In the genomic region with DNA sequence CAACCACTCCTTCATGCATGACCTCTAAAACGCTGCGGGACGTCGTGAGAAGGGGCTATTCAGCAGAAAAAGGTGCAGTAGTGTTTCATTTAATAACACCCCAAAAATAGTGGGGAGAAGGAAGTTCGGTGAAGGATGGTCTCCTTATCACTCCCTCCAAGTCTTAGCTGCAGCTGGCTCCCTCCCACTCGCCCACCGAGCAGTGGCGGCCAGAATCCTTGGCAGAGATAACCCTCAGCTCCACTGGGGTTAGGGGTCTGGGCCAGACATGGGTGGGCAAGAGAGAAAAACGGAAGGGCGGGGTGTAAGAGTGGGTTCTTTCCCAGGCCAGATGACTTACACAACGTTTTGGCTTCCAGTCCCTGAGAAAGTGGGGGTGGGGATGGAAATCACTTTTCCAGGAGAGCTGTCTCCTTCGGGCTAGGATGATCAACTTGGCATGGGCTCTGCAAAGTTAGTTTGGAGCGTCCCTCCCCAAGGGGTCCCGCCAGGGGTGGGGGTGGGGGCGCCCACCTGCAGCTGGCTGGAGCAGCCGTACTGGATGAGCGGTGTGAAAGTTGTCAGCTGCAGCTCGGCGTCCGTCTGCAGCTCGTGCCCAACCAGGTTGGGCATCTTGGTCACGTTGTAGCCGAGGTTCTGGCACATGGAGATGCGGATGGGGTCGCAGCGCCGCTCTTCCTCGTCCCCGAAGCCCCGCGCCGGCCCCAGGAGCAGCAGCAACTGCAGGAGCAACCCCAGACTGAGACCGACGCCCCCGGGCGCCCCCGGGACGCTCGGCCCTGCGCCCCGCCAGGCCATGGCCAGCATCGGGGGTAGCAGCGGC, we compare ENCODE assay signal across 1 cellular context.
TF ChIP-seq lines count a peak whose summit lies in the region.

No MANE protein-coding gene starts in this region.

TF ChIP-seq in WTC11, 78 proteins besides CTCF, POLR2A, EP300 and RAD21 (continued from another document and continues in another):
- TF ChIP-seq, protein P1, sequence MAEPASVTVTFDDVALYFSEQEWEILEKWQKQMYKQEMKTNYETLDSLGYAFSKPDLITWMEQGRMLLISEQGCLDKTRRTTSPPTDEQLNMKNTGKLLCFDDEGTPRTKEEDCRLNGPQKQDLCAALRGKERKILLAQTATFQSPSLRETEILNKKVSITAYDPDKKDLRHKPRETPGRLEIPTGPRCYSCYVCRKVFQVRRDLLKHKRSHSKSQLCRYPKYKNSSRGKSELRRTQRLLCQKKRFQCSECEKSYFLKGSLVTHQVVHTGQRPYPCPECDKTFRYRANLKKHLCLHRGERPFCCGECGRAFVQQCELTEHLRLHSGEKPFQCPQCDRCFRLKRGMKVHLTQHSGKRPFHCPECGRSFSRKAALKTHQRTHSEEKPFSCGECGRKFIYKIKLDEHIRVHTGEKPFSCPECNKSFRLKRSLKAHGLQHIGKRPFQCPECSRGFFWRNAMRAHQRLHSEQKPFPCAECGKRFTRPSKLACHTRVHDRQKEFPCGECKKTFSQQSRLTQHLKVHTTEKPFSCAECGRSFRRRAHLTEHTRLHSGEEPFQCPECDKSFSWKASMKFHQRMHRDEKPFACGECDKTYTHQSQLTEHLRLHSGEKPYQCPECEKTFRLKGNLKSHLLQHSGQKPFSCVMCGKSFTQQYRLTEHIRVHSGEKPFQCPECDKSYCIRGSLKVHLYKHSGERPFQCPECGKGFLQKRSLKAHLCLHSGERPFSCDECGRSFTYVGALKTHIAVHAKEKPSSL (CRISPR knock-in tag; conservative IDR thresholded peaks at IDR 0.05): no peak
- TF ChIP-seq, protein P2, sequence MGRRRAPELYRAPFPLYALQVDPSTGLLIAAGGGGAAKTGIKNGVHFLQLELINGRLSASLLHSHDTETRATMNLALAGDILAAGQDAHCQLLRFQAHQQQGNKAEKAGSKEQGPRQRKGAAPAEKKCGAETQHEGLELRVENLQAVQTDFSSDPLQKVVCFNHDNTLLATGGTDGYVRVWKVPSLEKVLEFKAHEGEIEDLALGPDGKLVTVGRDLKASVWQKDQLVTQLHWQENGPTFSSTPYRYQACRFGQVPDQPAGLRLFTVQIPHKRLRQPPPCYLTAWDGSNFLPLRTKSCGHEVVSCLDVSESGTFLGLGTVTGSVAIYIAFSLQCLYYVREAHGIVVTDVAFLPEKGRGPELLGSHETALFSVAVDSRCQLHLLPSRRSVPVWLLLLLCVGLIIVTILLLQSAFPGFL (CRISPR knock-in tag; IDR thresholded peaks at IDR 0.05; ENCODE audit: borderline replicate concordance): peak; percentile 91; the same call in 1 of the 2 replicates
- TF ChIP-seq MYBL2 (CRISPR knock-in tag; IDR thresholded peaks at IDR 0.05): peak; percentile 98
- peak; percentile 97 for TF ChIP-seq RELA (CRISPR knock-in tag; IDR thresholded peaks at IDR 0.05; ENCODE audit: borderline replicate concordance)
- TF ChIP-seq ZNF671 (CRISPR knock-in tag; IDR thresholded peaks at IDR 0.05): no peak
- TF ChIP-seq, protein P3, sequence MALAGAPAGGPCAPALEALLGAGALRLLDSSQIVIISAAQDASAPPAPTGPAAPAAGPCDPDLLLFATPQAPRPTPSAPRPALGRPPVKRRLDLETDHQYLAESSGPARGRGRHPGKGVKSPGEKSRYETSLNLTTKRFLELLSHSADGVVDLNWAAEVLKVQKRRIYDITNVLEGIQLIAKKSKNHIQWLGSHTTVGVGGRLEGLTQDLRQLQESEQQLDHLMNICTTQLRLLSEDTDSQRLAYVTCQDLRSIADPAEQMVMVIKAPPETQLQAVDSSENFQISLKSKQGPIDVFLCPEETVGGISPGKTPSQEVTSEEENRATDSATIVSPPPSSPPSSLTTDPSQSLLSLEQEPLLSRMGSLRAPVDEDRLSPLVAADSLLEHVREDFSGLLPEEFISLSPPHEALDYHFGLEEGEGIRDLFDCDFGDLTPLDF (CRISPR knock-in tag; IDR thresholded peaks at IDR 0.05): peak; percentile 96
- peak; percentile 98 for TF ChIP-seq TEAD1 (CRISPR knock-in tag; IDR thresholded peaks at IDR 0.05)
- peak; percentile 81; the same call in 1 of the 2 replicates for TF ChIP-seq ZNF532 (CRISPR knock-in tag; IDR thresholded peaks at IDR 0.05; ENCODE audit: borderline replicate concordance)
- TF ChIP-seq ZNF232 (CRISPR knock-in tag; IDR thresholded peaks at IDR 0.05): peak; percentile 97
- TF ChIP-seq TP53 (CRISPR knock-in tag; IDR thresholded peaks at IDR 0.05): peak; percentile 98
- TF ChIP-seq NFYB (CRISPR knock-in tag; conservative IDR thresholded peaks at IDR 0.05; ENCODE audit: low read depth): 0 out of 2 replicates have a peak, but pooled peaks have one; percentile 43
- TF ChIP-seq FOXJ3 (CRISPR knock-in tag; IDR thresholded peaks at IDR 0.05; ENCODE audit: borderline replicate concordance): no peak
- TF ChIP-seq PRDM15 (CRISPR knock-in tag; IDR thresholded peaks at IDR 0.05): peak; percentile 77
- TF ChIP-seq FOXP1 (CRISPR knock-in tag; IDR thresholded peaks at IDR 0.05; ENCODE audit: borderline replicate concordance): peak; percentile 99
- no peak for TF ChIP-seq CDX4 (CRISPR knock-in tag; IDR thresholded peaks at IDR 0.05; ENCODE audit: borderline replicate concordance)
- TF ChIP-seq ZNF281 (CRISPR knock-in tag; IDR thresholded peaks at IDR 0.05): peak; percentile 99
- peak; percentile 86 for TF ChIP-seq USF1 (CRISPR knock-in tag; IDR thresholded peaks at IDR 0.05)
- peak; percentile 98 for TF ChIP-seq ESRRA (CRISPR knock-in tag; IDR thresholded peaks at IDR 0.05; ENCODE audit: borderline replicate concordance)
- peak; percentile 94; the same call in 1 of the 2 replicates for TF ChIP-seq TCF7 (CRISPR knock-in tag; IDR thresholded peaks at IDR 0.05; ENCODE audit: low read depth)
- TF ChIP-seq FOXK1 (CRISPR knock-in tag; IDR thresholded peaks at IDR 0.05): peak; percentile 96
- peak; percentile 95 for TF ChIP-seq ETV6 (CRISPR knock-in tag; IDR thresholded peaks at IDR 0.05)
- TF ChIP-seq FOXP4 (CRISPR knock-in tag; IDR thresholded peaks at IDR 0.05): peak; percentile 98
- TF ChIP-seq CREM (CRISPR knock-in tag; IDR thresholded peaks at IDR 0.05): peak; percentile 71; the same call in 1 of the 2 replicates
- TF ChIP-seq ZNF121 (CRISPR knock-in tag; IDR thresholded peaks at IDR 0.05): 0 out of 2 replicates have a peak, but pooled peaks have one; percentile 26
- peak; percentile 95 for TF ChIP-seq ZNF219 (CRISPR knock-in tag; IDR thresholded peaks at IDR 0.05; ENCODE audit: borderline replicate concordance)
- no peak for TF ChIP-seq EMX1 (CRISPR knock-in tag; IDR thresholded peaks at IDR 0.05)
- TF ChIP-seq ZNF512 (CRISPR knock-in tag; IDR thresholded peaks at IDR 0.05; ENCODE audit: borderline replicate concordance): 0 out of 2 replicates have a peak, but pooled peaks have one; percentile 21
- TF ChIP-seq KAT7 (CRISPR knock-in tag; IDR thresholded peaks at IDR 0.05; ENCODE audit: borderline replicate concordance): no peak; the same call in 1 of the 2 replicates
- TF ChIP-seq TEAD4 (CRISPR knock-in tag; IDR thresholded peaks at IDR 0.05): peak; percentile 95
